In the genomic region with DNA sequence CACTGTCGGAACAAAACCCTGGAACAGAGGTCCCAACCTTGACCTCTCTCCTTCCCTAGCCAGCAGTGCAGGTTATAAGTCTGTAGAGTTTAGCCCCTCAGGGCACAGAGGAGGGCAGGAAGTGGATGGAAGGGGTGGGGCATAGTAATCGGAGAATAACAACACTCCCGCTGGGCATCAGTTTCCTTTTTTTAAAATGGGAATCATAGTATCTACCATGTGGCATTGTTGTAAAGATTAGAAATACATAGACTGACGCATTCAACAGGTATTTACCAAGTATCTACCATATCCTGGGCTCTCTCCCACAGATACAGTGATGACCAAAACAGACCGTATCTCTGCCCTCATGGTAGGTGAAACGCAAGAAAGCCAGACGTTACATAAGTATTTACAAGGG, we compare ENCODE assay signal across 14 cellular contexts. TPM values are rescaled to one million over a fixed set of nuclear protein-coding genes. Genes with fewer than 3 reads are reported as not detected.
DNase-seq lines count a peak whose midpoint lies in the region; ATAC-seq and TF ChIP-seq lines count a peak whose summit lies in the region.
"Had no signal": no experiment of that assay in that cellular context is flagged by ENCODE, and none has a peak within 500 bp of the region (broad histone marks: within the 10 kb centered on the region; RNA-seq: fewer than 3 reads in every experiment).

No MANE protein-coding gene starts in this region.

- TF ChIP-seq POLR2A in suprapubic skin (IDR thresholded peaks at IDR 0.05), result no peak

- H3K9ac ChIP-seq in mesendoderm (ENCODE audit: low read length), result no peak overlapping the region

- H3K4me1 ChIP-seq in RWPE2 (ENCODE audit: insufficient read depth, poor library complexity, severe bottlenecking) (no peaks in the 10 kb centered on the region), mesendoderm (ENCODE audit: control insufficient read depth, low read depth, low read length) (no peaks in the 10 kb centered on the region), suprapubic skin (no peaks in the 10 kb centered on the region)
- H3K4me1 ChIP-seq: HAP-1 had no signal

- H2AK5ac ChIP-seq in mesendoderm (ENCODE audit: low read length), result no peak overlapping the region

- no peak overlapping the region for H2BK120ac ChIP-seq in mesendoderm (ENCODE audit: low read depth, low read length)

- H3K9me3 ChIP-seq in RWPE2 (ENCODE audit: severe bottlenecking) (no peaks in the 10 kb centered on the region), suprapubic skin (no peaks in the 10 kb centered on the region)
- H3K9me3 ChIP-seq: HAP-1 had no signal

- H3K23ac ChIP-seq in mesendoderm (ENCODE audit: low read length), result no peak overlapping the region

- H3K36me3 ChIP-seq in RWPE2 (ENCODE audit: low read depth), result no peaks in the 10 kb centered on the region
- H3K36me3 ChIP-seq in mesendoderm (ENCODE audit: control insufficient read depth, insufficient read depth, low read length), result no peaks in the 10 kb centered on the region
- no peaks in the 10 kb centered on the region for H3K36me3 ChIP-seq in suprapubic skin
- H3K36me3 ChIP-seq: HAP-1 had no signal

- TF ChIP-seq EP300 in suprapubic skin (IDR thresholded peaks at IDR 0.05), result no peak

- ATAC-seq in RWPE2 (ENCODE audit: low read depth) (peak; percentile 73), GM18498 (IDR thresholded peaks at IDR 0.05; ENCODE audit: unreplicated experiment) (no peak)
- ATAC-seq: CD8-positive, alpha-beta T cell; HepG2 had no signal

- H3K79me2 ChIP-seq in mesendoderm (ENCODE audit: control insufficient read depth, insufficient read depth, low read length), result no peaks in the 10 kb centered on the region

- H3K79me1 ChIP-seq in mesendoderm (ENCODE audit: low read length), result no peaks in the 10 kb centered on the region

- H4K8ac ChIP-seq in mesendoderm (ENCODE audit: low read depth, low read length), result no peak overlapping the region

- no peak for TF ChIP-seq CTCF in RWPE2 (IDR thresholded peaks at IDR 0.05; ENCODE audit: poor library complexity, severe bottlenecking)
- no peak for TF ChIP-seq CTCF in suprapubic skin (IDR thresholded peaks at IDR 0.05)

- no peak overlapping the region for H3K56ac ChIP-seq in mesendoderm (ENCODE audit: low read length)

- no CpG with 5 or more reads among the region's 7 CpGs for WGBS in mesendoderm (ENCODE audit: extremely low coverage, insufficient coverage, low lambda C conversion rate)
- 75% methylated on average over 7 of the region's 7 CpGs for WGBS in suprapubic skin

- no peak overlapping the region for H3K4me2 ChIP-seq in mesendoderm (ENCODE audit: low read length)

- no peak overlapping the region for H2BK15ac ChIP-seq in mesendoderm (replicated peaks; ENCODE audit: low read depth)

- H3K18ac ChIP-seq in mesendoderm (ENCODE audit: low read length), result no peak overlapping the region

- H3K27me3 ChIP-seq in RWPE2 (ENCODE audit: insufficient read depth, poor library complexity, severe bottlenecking) (no peaks in the 10 kb centered on the region), mesendoderm (ENCODE audit: insufficient read depth, low read length, poor library complexity) (no peaks in the 10 kb centered on the region), suprapubic skin (peaks cover 12% of the 10 kb centered on the region)

- peak; percentile 44 for DNase-seq in ELF-1 (ENCODE audit: low read depth, low spot score)
- DNase-seq in NCI-H226, result peak; percentile 4
- no peak for DNase-seq in RWPE2 (ENCODE audit: low spot score)
- DNase-seq in mesendoderm, result peak; percentile 22
- DNase-seq in suprapubic skin (ENCODE audit: low spot score in 2 of 2), result no peak
- DNase-seq in NCI-H748 treated with DMSO at 0.1 percent for 48 hours (lab: John Stamatoyannopoulos, UW), result no peak
- DNase-seq: CD8-positive, alpha-beta T cell; COR-L47; DND-41; HFFc6 had no signal

- H3K4ac ChIP-seq in mesendoderm (ENCODE audit: low read depth, low read length), result no peak overlapping the region

- no peak overlapping the region for H3K4me3 ChIP-seq in RWPE2 (ENCODE audit: severe bottlenecking)
- H3K4me3 ChIP-seq in mesendoderm (ENCODE audit: low read length), result no peak overlapping the region
- H3K4me3 ChIP-seq in suprapubic skin, result no peak overlapping the region
- H3K4me3 ChIP-seq: HAP-1 had no signal

- no peak overlapping the region for H4K5ac ChIP-seq in mesendoderm (ENCODE audit: low read length)

- no peak overlapping the region for H3K27ac ChIP-seq in RWPE2 (ENCODE audit: poor library complexity, severe bottlenecking)
- H3K27ac ChIP-seq in mesendoderm (ENCODE audit: low read depth, low read length), result no peak overlapping the region
- H3K27ac ChIP-seq in suprapubic skin, result no peak overlapping the region
- H3K27ac ChIP-seq: 22Rv1 had no signal

- no peak overlapping the region for H2BK5ac ChIP-seq in mesendoderm (ENCODE audit: low read length)

RNA-seq across cellular contexts. Expression of a gene that starts 24.9 kb away (rescaled TPM):
- 19.0 TPM for polyA plus RNA-seq in mesendoderm (2013, experiment 1 of 2)
- 21.3 TPM for polyA plus RNA-seq in mesendoderm (2013, experiment 2 of 2)
- 100 to 1,000 TPM in 2 of 4 donors, 10 to 100 TPM in 2; 43.9 to 151 (median 84.1) TPM for total RNA-seq in suprapubic skin

Comparison
In these comparisons a context has a peak if more than half of its experiments do, and no peak if none do; other contexts are left out.
1. DNase-seq: peak in ELF-1 (single experiment), NCI-H226 (single experiment) and mesendoderm (single experiment); none in RWPE2 (single experiment), suprapubic skin (0 of 2) and NCI-H748 treated with DMSO at 0.1 percent for 48 hours (single experiment).